In the genomic region with DNA sequence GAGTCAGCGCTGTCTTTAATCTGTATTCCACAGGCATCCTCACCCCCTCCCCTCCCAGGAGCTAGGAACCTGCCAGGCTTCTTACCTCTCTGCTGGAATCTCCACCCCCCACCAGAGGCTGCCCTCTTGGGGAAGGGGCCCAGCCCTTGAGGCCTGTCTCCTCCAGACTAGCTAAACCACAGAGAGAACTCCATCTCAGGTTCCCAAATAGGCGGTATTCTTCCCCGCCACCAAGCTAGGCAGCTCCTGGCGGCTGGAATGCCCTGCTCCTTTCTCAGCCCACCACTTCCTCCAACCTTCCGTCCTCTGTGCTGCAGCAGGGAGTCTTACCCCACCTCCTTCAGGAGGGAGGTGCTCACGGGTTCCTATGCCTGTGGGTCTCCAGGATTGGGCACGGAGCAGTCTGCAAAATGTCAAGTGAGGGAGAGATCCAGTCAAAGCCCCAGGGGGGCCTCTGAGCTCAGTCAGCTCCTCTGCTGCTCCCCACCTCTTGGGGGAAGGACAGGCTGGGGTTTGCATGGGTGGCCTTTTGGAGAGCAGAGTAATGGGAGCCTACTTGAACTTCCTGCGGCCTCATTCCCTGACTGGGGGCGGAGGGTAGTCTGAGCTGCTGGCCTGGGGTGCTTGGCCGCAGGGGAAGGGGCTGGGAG, we compare ENCODE assay signal across 8 cellular contexts. TPM values are rescaled to one million over a fixed set of nuclear protein-coding genes. Genes with fewer than 3 reads are reported as not detected.
DNase-seq lines count a peak whose midpoint lies in the region; FAIRE-seq and TF ChIP-seq lines count a peak whose summit lies in the region.

No MANE protein-coding gene starts in this region.

- WGBS in thyroid gland, 2 donors = 16 to 28% methylated on average over 10 of the region's 10 CpGs

- intact Hi-C loops in thyroid gland (cut with DNase I) = no loop called here

- H3K36me3 ChIP-seq in adipocyte (ENCODE audit: control insufficient read depth, insufficient read depth, low read length, severe bottlenecking) = no peaks in the 10 kb centered on the region
- no peaks in the 10 kb centered on the region for H3K36me3 ChIP-seq in thyroid gland

- H3K4me3 ChIP-seq in adipocyte (ENCODE audit: low read length) (no peak overlapping the region), thyroid gland (replicated peaks in 1 of 3) (no peak overlapping the region)

- TF ChIP-seq CTCF in 22Rv1 (IDR thresholded peaks at IDR 0.05) (no peak), thyroid gland (IDR thresholded peaks at IDR 0.05) (peak in 2 of 6 experiments; percentile 34 to 39)

- H3K9ac ChIP-seq in adipocyte (ENCODE audit: low read length) = no peak overlapping the region

- no peak for DNase-seq in GM12891 (ENCODE audit: insufficient read length, low spot score)
- DNase-seq in adipocyte (ENCODE audit: low read depth) = peak; percentile 59
- peak; percentile 100 for DNase-seq in islet precursor cell
- DNase-seq in thyroid gland = peak; percentile 82 to 87
- DNase-seq in COLO668 (lab: John Stamatoyannopoulos, UW; ENCODE audit: unreplicated experiment) = no peak
- no peak for DNase-seq in GM19238 (ENCODE audit: insufficient read length, low spot score)
- no peak for DNase-seq in activated T-cell treated with anti-CD3 and anti-CD28 coated beads, Interleukin-2, amount 50 U/mL, for 1 hour

- peaks cover 35% of the 10 kb centered on the region for H3K4me1 ChIP-seq in adipocyte (ENCODE audit: control insufficient read depth, insufficient read depth, low read length)
- H3K4me1 ChIP-seq in thyroid gland = peaks cover 56 to 74% of the 10 kb centered on the region in 2 donors

- H3K27me3 ChIP-seq in adipocyte (replicated peaks; ENCODE audit: control insufficient read depth, insufficient read depth, low read length) (no peaks in the 10 kb centered on the region), thyroid gland (no peaks in the 10 kb centered on the region)

- TF ChIP-seq POLR2A in GM12891 (IDR thresholded peaks at IDR 0.05; ENCODE audit: low read depth, low read length) (no peak), thyroid gland (IDR thresholded peaks at IDR 0.05) (peak in 1 of 2 donors; percentile 44)

- peak overlapping the region; percentile 30; the same call in 1 of the 2 replicates for H3K27ac ChIP-seq in 22Rv1
- H3K27ac ChIP-seq in thyroid gland = peak overlapping the region; percentile 88 to 97 (median 96)

- H3K9me3 ChIP-seq in adipocyte (ENCODE audit: control insufficient read depth, low read length) = no peaks in the 10 kb centered on the region
- H3K9me3 ChIP-seq in thyroid gland = no peaks in the 10 kb centered on the region

- FAIRE-seq in GM12891 (lab: Jason Lieb, UNC) = peak; percentile 9

TF ChIP-seq in GM12891, 5 proteins besides CTCF, POLR2A, EP300 and RAD21:
- no peak for TF ChIP-seq SPI1 (IDR thresholded peaks at IDR 0.05; ENCODE audit: low read depth, low read length)
- no peak for TF ChIP-seq TAF1 (IDR thresholded peaks at IDR 0.05; ENCODE audit: low read depth, low read length)
- TF ChIP-seq POLR2AphosphoS5 (IDR thresholded peaks at IDR 0.05; ENCODE audit: low read depth, low read length) = no peak
- TF ChIP-seq PAX5 (IDR thresholded peaks at IDR 0.05; ENCODE audit: insufficient read depth, low read length, severe bottlenecking) = no peak
- no peak for TF ChIP-seq POU2F2 (IDR thresholded peaks at IDR 0.05; ENCODE audit: low read depth, low read length)

RNA-seq across cellular contexts. Expression of a gene that starts 55.7 kb away (rescaled TPM):
- polyA plus RNA-seq in GM12891 (2012; ENCODE audit: low read depth, missing spikeins) = 16.7 TPM
- total RNA-seq in thyroid gland = 10 to 100 TPM; 44.6 to 89.4 (median 63.0) TPM

Comparison
In these comparisons a context has a peak if more than half of its experiments do, and no peak if none do; other contexts are left out.
1. DNase-seq: peak in adipocyte (single experiment), islet precursor cell (single experiment) and thyroid gland (2 of 2); none in GM12891 (single experiment), COLO668 (single experiment), GM19238 (single experiment) and activated T-cell treated with anti-CD3 and anti-CD28 coated beads, Interleukin-2, amount 50 U/mL, for 1 hour (single experiment).